ENCODE assay signal across 8 cellular contexts in genomic region chr14:90398315-90398811, GRCh38. TPM values are rescaled to one million over a fixed set of nuclear protein-coding genes. Genes with fewer than 3 reads are reported as not detected.
DNase-seq lines count a peak whose midpoint lies in the region; ATAC-seq and TF ChIP-seq lines count a peak whose summit lies in the region.

No MANE protein-coding gene starts in this region.

- peak; percentile 82 for DNase-seq in NCI-H2171 treated with DMSO at 0.1 percent for 48 hours (lab: John Stamatoyannopoulos, UW)
- peak; percentile 72 for DNase-seq in activated CD8-positive, alpha-beta T cell treated with anti-CD3 and anti-CD28 coated beads, Interleukin-2, amount 10 ng/mL, durations not matched to agents 7 days and 5 days
- DNase-seq in putamen (ENCODE audit: low spot score) = no peak

- no peaks in the 10 kb centered on the region for H3K27me3 Mint-ChIP-seq in activated CD8-positive, alpha-beta T cell treated with anti-CD3 and anti-CD28 coated beads, Interleukin-2, amount 10 ng/mL, durations not matched to agents 7 days and 5 days (ENCODE audit: low read depth)
- no peaks in the 10 kb centered on the region for H3K27me3 Mint-ChIP-seq in stimulated activated naive CD8-positive, alpha-beta T cell treated with anti-CD3 and anti-CD28 coated beads, Interleukin-15, Interleukin-2, amounts not matched to agents 100 ng/mL and 50 ng/mL, for 24 hours

- no peak for TF ChIP-seq CTCF in GM12875 (IDR thresholded peaks at IDR 0.05; ENCODE audit: borderline replicate concordance, insufficient read depth, low read depth, low read length)

- H3K4me1 ChIP-seq in endocrine pancreas (ENCODE audit: control insufficient read depth, insufficient read depth, low read length) = peaks cover 23% of the 10 kb centered on the region
- H3K4me1 ChIP-seq in muscle layer of colon (ENCODE audit: insufficient read depth, low read length) = peaks cover 40% of the 10 kb centered on the region

- H3K36me3 ChIP-seq in endocrine pancreas (ENCODE audit: control insufficient read depth, insufficient read depth, low read length) (peaks cover 15% of the 10 kb centered on the region), muscle layer of colon (ENCODE audit: insufficient read depth, low read length) (peaks cover 36% of the 10 kb centered on the region)

- CTCF ChIA-PET in activated CD8-positive, alpha-beta T cell treated with anti-CD3 and anti-CD28 coated beads, Interleukin-2, amount 10 ng/mL, durations not matched to agents 7 days and 5 days (lab: Charles Lee) = interaction anchor here (0.7 to 7.2 kb wide), 7 partner anchors 15 to 717 kb away, joined by 3 to 83 read pairs (median 6); no protein-coding TSS in a partner anchor

- H3K27ac Mint-ChIP-seq in activated CD8-positive, alpha-beta T cell treated with anti-CD3 and anti-CD28 coated beads, Interleukin-2, amount 10 ng/mL, durations not matched to agents 7 days and 5 days = peak overlapping the region; percentile 97
- peak overlapping the region; percentile 89 for H3K27ac Mint-ChIP-seq in stimulated activated naive CD8-positive, alpha-beta T cell treated with anti-CD3 and anti-CD28 coated beads, Interleukin-15, Interleukin-2, amounts not matched to agents 100 ng/mL and 50 ng/mL, for 24 hours

- H3K27ac ChIP-seq in muscle layer of colon (ENCODE audit: low read depth, low read length) = peak overlapping the region; percentile 85

- ATAC-seq in HG02588 (IDR thresholded peaks at IDR 0.05; ENCODE audit: unreplicated experiment) = peak; percentile 13
- peak; percentile 16 for ATAC-seq in activated CD8-positive, alpha-beta T cell treated with anti-CD3 and anti-CD28 coated beads, Interleukin-2, amount 10 ng/mL, durations not matched to agents 7 days and 5 days

- peak overlapping the region; percentile 90 for H3K9ac ChIP-seq in endocrine pancreas (ENCODE audit: control insufficient read depth, insufficient read depth, low read length)
- peak overlapping the region; percentile 71 for H3K9ac ChIP-seq in muscle layer of colon (ENCODE audit: low read length)

- H3K9me3 ChIP-seq in endocrine pancreas (ENCODE audit: control insufficient read depth, low read length) (no peaks in the 10 kb centered on the region), muscle layer of colon (ENCODE audit: low read length) (no peaks in the 10 kb centered on the region)

- H3K4me3 ChIP-seq in GM12875 (ENCODE audit: low read depth, low read length) (peak overlapping the region; percentile 77), endocrine pancreas (ENCODE audit: control insufficient read depth, insufficient read depth, low read length) (peak overlapping the region; percentile 85), muscle layer of colon (ENCODE audit: low read depth in 1 of 2, low read length in 2 of 2) (peak overlapping the region; percentile 30 to 76)

- POLR2A ChIA-PET in activated CD8-positive, alpha-beta T cell treated with anti-CD3 and anti-CD28 coated beads, Interleukin-2, amount 10 ng/mL, durations not matched to agents 7 days and 5 days (lab: Charles Lee) = interaction anchor here (1.6 to 6.6 kb wide), 2 partner anchors 15 to 142 kb away, joined by 7 to 87 read pairs; partner anchors contain the start of gene PSMC1

- no peaks in the 10 kb centered on the region for H3K9me3 Mint-ChIP-seq in activated CD8-positive, alpha-beta T cell treated with anti-CD3 and anti-CD28 coated beads, Interleukin-2, amount 10 ng/mL, durations not matched to agents 7 days and 5 days (ENCODE audit: insufficient read depth)
- no peaks in the 10 kb centered on the region for H3K9me3 Mint-ChIP-seq in stimulated activated naive CD8-positive, alpha-beta T cell treated with anti-CD3 and anti-CD28 coated beads, Interleukin-15, Interleukin-2, amounts not matched to agents 100 ng/mL and 50 ng/mL, for 24 hours

- peaks cover 43% of the 10 kb centered on the region for H3K4me1 Mint-ChIP-seq in activated CD8-positive, alpha-beta T cell treated with anti-CD3 and anti-CD28 coated beads, Interleukin-2, amount 10 ng/mL, durations not matched to agents 7 days and 5 days (ENCODE audit: low read depth)
- H3K4me1 Mint-ChIP-seq in stimulated activated naive CD8-positive, alpha-beta T cell treated with anti-CD3 and anti-CD28 coated beads, Interleukin-15, Interleukin-2, amounts not matched to agents 100 ng/mL and 50 ng/mL, for 24 hours (ENCODE audit: low read depth) = peaks cover 53% of the 10 kb centered on the region

- H3K4me3 Mint-ChIP-seq in activated CD8-positive, alpha-beta T cell treated with anti-CD3 and anti-CD28 coated beads, Interleukin-2, amount 10 ng/mL, durations not matched to agents 7 days and 5 days = peak overlapping the region; percentile 92
- H3K4me3 Mint-ChIP-seq in stimulated activated naive CD8-positive, alpha-beta T cell treated with anti-CD3 and anti-CD28 coated beads, Interleukin-15, Interleukin-2, amounts not matched to agents 100 ng/mL and 50 ng/mL, for 24 hours = peak overlapping the region; percentile 91

- H3K27me3 ChIP-seq in endocrine pancreas (ENCODE audit: control insufficient read depth, insufficient read depth, low read length) (no peaks in the 10 kb centered on the region), muscle layer of colon (ENCODE audit: control insufficient read depth in 1 of 2, insufficient read depth in 2 of 2, low read length in 2 of 2) (no peaks in the 10 kb centered on the region)

- peaks cover 55% of the 10 kb centered on the region for H3K36me3 Mint-ChIP-seq in activated CD8-positive, alpha-beta T cell treated with anti-CD3 and anti-CD28 coated beads, Interleukin-2, amount 10 ng/mL, durations not matched to agents 7 days and 5 days (ENCODE audit: low read depth)
- H3K36me3 Mint-ChIP-seq in stimulated activated naive CD8-positive, alpha-beta T cell treated with anti-CD3 and anti-CD28 coated beads, Interleukin-15, Interleukin-2, amounts not matched to agents 100 ng/mL and 50 ng/mL, for 24 hours (ENCODE audit: low read depth) = peaks cover 48% of the 10 kb centered on the region

RNA-seq across cellular contexts. Expression of gene CALM1, which starts 1.5 kb away (rescaled TPM):
- total RNA-seq in activated CD8-positive, alpha-beta T cell treated with anti-CD3 and anti-CD28 coated beads, Interleukin-2, amount 10 ng/mL, durations not matched to agents 7 days and 5 days = 100 to 1,000 TPM; 788 to 821 TPM
